In the genomic region with DNA sequence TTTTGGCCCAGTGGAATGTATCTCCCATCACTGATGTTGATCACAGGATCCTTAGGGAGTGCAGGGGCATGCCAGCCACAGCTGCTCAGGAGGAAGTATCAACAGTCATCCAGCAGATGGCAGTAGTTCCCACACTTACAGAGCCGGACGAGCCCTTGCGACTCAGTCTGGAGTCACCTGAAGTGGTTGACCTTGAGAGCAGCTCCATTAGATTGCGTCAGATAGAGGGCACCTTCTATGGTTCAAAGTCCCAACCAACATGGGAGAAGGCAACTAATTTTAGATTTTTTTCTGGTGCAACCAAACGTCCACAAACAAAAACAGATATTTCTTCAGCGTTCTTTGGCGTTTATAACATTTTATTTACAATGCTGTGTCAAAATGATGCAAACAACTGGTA, we compare ENCODE assay signal across 1 cellular context.
TF ChIP-seq lines count a peak whose summit lies in the region.

No MANE protein-coding gene starts in this region.

TF ChIP-seq in K562, 482 proteins besides CTCF, POLR2A, EP300 and RAD21 (continued from another document and continues in another):
- TF ChIP-seq FIP1L1 (IDR thresholded peaks at IDR 0.05; ENCODE audit: low read depth, low read length, poor library complexity, severe bottlenecking) (no peak), PCBP1 (IDR thresholded peaks at IDR 0.05; ENCODE audit: low read depth, low read length, poor library complexity, severe bottlenecking) (no peak), SIN3B (IDR thresholded peaks at IDR 0.05; ENCODE audit: low read depth) (no peak), SNIP1 (IDR thresholded peaks at IDR 0.05; ENCODE audit: low read depth) (no peak), ZNF79 (CRISPR knock-in tag; IDR thresholded peaks at IDR 0.05; ENCODE audit: low read depth) (no peak), MECOM (CRISPR knock-in tag; IDR thresholded peaks at IDR 0.05) (no peak), ELF1 (tag; IDR thresholded peaks at IDR 0.05) (no peak), ZNF274 (IDR thresholded peaks at IDR 0.05; ENCODE audit: borderline replicate concordance, low read depth, low read length) (no peak), CAMTA2 (CRISPR knock-in tag; conservative IDR thresholded peaks at IDR 0.05) (no peak), MAZ (CRISPR knock-in tag; conservative IDR thresholded peaks at IDR 0.05 in 1 of 2, IDR thresholded peaks at IDR 0.05 in 1 of 2) (0 out of 4 replicates have a peak, but pooled peaks of 1 of the 2 experiments have one; percentile 31), ZC3H11A (IDR thresholded peaks at IDR 0.05; ENCODE audit: low read depth, low read length) (no peak), NR2C1 (IDR thresholded peaks at IDR 0.05) (no peak), NR2C1 (tag; IDR thresholded peaks at IDR 0.05) (peak; percentile 31; the same call in 1 of the 2 replicates), SMC3 (conservative IDR thresholded peaks at IDR 0.05; ENCODE audit: insufficient read depth, low read depth, low read length) (peak; percentile 64), ZNF76 (CRISPR knock-in tag; IDR thresholded peaks at IDR 0.05; ENCODE audit: borderline replicate concordance) (no peak), ARID1B (IDR thresholded peaks at IDR 0.05) (peak; percentile 10; the same call in 1 of the 2 replicates), TRIM24 (IDR thresholded peaks at IDR 0.05) (peak; percentile 25 to 45; a peak in 2 of 4 replicates), SRF (CRISPR knock-in tag; IDR thresholded peaks at IDR 0.05) (no peak; a peak in 1 of 4 replicates), KLF10 (CRISPR knock-in tag; IDR thresholded peaks at IDR 0.05) (no peak), PHB (CRISPR knock-in tag; IDR thresholded peaks at IDR 0.05) (no peak), RCOR1 (IDR thresholded peaks at IDR 0.05; ENCODE audit: borderline replicate concordance in 1 of 2, low read depth in 2 of 2, low read length in 2 of 2) (peak in 1 of 2 experiments; percentile 72; a peak in 1 of 4 replicates), SAFB2 (IDR thresholded peaks at IDR 0.05; ENCODE audit: borderline replicate concordance, low read depth, low read length, severe bottlenecking) (no peak), SMAD4 (CRISPR knock-in tag; conservative IDR thresholded peaks at IDR 0.05) (no peak; the same call in 1 of the 2 replicates), CHCHD3 (CRISPR knock-in tag; IDR thresholded peaks at IDR 0.05) (no peak), CEBPG (CRISPR knock-in tag; IDR thresholded peaks at IDR 0.05) (peak; percentile 65), CEBPG (tag; conservative IDR thresholded peaks at IDR 0.05 in 1 of 2, IDR thresholded peaks at IDR 0.05 in 1 of 2) (peak; percentile 77 to 88), BRD9 (IDR thresholded peaks at IDR 0.05; ENCODE audit: low read depth, partially characterized antibody) (no peak), SMARCB1 (IDR thresholded peaks at IDR 0.05; ENCODE audit: insufficient read length, low read depth) (no peak), RB1 (IDR thresholded peaks at IDR 0.05; ENCODE audit: low read depth) (0 out of 2 replicates have a peak, but pooled peaks have one; percentile 35), RNF2 (IDR thresholded peaks at IDR 0.05) (no peak), SPI1 (IDR thresholded peaks at IDR 0.05; ENCODE audit: borderline replicate concordance, low read depth, low read length) (no peak), MAFG (tag; conservative IDR thresholded peaks at IDR 0.05) (no peak), PURB (CRISPR knock-in tag; IDR thresholded peaks at IDR 0.05; ENCODE audit: low read depth) (no peak), ZNF140 (CRISPR knock-in tag; IDR thresholded peaks at IDR 0.05) (no peak)
- TF ChIP-seq, protein P1, sequence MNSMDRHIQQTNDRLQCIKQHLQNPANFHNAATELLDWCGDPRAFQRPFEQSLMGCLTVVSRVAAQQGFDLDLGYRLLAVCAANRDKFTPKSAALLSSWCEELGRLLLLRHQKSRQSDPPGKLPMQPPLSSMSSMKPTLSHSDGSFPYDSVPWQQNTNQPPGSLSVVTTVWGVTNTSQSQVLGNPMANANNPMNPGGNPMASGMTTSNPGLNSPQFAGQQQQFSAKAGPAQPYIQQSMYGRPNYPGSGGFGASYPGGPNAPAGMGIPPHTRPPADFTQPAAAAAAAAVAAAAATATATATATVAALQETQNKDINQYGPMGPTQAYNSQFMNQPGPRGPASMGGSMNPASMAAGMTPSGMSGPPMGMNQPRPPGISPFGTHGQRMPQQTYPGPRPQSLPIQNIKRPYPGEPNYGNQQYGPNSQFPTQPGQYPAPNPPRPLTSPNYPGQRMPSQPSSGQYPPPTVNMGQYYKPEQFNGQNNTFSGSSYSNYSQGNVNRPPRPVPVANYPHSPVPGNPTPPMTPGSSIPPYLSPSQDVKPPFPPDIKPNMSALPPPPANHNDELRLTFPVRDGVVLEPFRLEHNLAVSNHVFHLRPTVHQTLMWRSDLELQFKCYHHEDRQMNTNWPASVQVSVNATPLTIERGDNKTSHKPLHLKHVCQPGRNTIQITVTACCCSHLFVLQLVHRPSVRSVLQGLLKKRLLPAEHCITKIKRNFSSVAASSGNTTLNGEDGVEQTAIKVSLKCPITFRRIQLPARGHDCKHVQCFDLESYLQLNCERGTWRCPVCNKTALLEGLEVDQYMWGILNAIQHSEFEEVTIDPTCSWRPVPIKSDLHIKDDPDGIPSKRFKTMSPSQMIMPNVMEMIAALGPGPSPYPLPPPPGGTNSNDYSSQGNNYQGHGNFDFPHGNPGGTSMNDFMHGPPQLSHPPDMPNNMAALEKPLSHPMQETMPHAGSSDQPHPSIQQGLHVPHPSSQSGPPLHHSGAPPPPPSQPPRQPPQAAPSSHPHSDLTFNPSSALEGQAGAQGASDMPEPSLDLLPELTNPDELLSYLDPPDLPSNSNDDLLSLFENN (IDR thresholded peaks at IDR 0.05; ENCODE audit: low read depth in 2 of 2, low read length in 2 of 2), result no peak
- TF ChIP-seq, protein P2, sequence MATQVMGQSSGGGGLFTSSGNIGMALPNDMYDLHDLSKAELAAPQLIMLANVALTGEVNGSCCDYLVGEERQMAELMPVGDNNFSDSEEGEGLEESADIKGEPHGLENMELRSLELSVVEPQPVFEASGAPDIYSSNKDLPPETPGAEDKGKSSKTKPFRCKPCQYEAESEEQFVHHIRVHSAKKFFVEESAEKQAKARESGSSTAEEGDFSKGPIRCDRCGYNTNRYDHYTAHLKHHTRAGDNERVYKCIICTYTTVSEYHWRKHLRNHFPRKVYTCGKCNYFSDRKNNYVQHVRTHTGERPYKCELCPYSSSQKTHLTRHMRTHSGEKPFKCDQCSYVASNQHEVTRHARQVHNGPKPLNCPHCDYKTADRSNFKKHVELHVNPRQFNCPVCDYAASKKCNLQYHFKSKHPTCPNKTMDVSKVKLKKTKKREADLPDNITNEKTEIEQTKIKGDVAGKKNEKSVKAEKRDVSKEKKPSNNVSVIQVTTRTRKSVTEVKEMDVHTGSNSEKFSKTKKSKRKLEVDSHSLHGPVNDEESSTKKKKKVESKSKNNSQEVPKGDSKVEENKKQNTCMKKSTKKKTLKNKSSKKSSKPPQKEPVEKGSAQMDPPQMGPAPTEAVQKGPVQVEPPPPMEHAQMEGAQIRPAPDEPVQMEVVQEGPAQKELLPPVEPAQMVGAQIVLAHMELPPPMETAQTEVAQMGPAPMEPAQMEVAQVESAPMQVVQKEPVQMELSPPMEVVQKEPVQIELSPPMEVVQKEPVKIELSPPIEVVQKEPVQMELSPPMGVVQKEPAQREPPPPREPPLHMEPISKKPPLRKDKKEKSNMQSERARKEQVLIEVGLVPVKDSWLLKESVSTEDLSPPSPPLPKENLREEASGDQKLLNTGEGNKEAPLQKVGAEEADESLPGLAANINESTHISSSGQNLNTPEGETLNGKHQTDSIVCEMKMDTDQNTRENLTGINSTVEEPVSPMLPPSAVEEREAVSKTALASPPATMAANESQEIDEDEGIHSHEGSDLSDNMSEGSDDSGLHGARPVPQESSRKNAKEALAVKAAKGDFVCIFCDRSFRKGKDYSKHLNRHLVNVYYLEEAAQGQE (CRISPR knock-in tag; IDR thresholded peaks at IDR 0.05; ENCODE audit: low read depth), result no peak
- TF ChIP-seq, protein P3, sequence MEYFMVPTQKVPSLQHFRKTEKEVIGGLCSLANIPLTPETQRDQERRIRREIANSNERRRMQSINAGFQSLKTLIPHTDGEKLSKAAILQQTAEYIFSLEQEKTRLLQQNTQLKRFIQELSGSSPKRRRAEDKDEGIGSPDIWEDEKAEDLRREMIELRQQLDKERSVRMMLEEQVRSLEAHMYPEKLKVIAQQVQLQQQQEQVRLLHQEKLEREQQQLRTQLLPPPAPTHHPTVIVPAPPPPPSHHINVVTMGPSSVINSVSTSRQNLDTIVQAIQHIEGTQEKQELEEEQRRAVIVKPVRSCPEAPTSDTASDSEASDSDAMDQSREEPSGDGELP (CRISPR knock-in tag; IDR thresholded peaks at IDR 0.05; ENCODE audit: borderline replicate concordance), result peak; percentile 43; the same call in 1 of the 2 replicates
- TF ChIP-seq, protein P4, sequence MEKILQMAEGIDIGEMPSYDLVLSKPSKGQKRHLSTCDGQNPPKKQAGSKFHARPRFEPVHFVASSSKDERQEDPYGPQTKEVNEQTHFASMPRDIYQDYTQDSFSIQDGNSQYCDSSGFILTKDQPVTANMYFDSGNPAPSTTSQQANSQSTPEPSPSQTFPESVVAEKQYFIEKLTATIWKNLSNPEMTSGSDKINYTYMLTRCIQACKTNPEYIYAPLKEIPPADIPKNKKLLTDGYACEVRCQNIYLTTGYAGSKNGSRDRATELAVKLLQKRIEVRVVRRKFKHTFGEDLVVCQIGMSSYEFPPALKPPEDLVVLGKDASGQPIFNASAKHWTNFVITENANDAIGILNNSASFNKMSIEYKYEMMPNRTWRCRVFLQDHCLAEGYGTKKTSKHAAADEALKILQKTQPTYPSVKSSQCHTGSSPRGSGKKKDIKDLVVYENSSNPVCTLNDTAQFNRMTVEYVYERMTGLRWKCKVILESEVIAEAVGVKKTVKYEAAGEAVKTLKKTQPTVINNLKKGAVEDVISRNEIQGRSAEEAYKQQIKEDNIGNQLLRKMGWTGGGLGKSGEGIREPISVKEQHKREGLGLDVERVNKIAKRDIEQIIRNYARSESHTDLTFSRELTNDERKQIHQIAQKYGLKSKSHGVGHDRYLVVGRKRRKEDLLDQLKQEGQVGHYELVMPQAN (IDR thresholded peaks at IDR 0.05; ENCODE audit: borderline replicate concordance), result no peak
- TF ChIP-seq, protein P5, sequence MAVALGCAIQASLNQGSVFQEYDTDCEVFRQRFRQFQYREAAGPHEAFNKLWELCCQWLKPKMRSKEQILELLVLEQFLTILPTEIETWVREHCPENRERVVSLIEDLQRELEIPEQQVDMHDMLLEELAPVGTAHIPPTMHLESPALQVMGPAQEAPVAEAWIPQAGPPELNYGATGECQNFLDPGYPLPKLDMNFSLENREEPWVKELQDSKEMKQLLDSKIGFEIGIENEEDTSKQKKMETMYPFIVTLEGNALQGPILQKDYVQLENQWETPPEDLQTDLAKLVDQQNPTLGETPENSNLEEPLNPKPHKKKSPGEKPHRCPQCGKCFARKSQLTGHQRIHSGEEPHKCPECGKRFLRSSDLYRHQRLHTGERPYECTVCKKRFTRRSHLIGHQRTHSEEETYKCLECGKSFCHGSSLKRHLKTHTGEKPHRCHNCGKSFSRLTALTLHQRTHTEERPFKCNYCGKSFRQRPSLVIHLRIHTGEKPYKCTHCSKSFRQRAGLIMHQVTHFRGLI (CRISPR knock-in tag; IDR thresholded peaks at IDR 0.05), result no peak
- TF ChIP-seq, protein P6, sequence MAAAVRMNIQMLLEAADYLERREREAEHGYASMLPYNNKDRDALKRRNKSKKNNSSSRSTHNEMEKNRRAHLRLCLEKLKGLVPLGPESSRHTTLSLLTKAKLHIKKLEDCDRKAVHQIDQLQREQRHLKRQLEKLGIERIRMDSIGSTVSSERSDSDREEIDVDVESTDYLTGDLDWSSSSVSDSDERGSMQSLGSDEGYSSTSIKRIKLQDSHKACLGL (CRISPR knock-in tag; IDR thresholded peaks at IDR 0.05; ENCODE audit: borderline replicate concordance, poor library complexity, severe bottlenecking), result no peak
- TF ChIP-seq, protein P7, sequence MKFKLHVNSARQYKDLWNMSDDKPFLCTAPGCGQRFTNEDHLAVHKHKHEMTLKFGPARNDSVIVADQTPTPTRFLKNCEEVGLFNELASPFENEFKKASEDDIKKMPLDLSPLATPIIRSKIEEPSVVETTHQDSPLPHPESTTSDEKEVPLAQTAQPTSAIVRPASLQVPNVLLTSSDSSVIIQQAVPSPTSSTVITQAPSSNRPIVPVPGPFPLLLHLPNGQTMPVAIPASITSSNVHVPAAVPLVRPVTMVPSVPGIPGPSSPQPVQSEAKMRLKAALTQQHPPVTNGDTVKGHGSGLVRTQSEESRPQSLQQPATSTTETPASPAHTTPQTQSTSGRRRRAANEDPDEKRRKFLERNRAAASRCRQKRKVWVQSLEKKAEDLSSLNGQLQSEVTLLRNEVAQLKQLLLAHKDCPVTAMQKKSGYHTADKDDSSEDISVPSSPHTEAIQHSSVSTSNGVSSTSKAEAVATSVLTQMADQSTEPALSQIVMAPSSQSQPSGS (CRISPR knock-in tag; IDR thresholded peaks at IDR 0.05), result no peak
- TF ChIP-seq, protein P8, sequence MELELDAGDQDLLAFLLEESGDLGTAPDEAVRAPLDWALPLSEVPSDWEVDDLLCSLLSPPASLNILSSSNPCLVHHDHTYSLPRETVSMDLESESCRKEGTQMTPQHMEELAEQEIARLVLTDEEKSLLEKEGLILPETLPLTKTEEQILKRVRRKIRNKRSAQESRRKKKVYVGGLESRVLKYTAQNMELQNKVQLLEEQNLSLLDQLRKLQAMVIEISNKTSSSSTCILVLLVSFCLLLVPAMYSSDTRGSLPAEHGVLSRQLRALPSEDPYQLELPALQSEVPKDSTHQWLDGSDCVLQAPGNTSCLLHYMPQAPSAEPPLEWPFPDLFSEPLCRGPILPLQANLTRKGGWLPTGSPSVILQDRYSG (tag; conservative IDR thresholded peaks at IDR 0.05; ENCODE audit: low read depth), result no peak
- TF ChIP-seq, protein P9, sequence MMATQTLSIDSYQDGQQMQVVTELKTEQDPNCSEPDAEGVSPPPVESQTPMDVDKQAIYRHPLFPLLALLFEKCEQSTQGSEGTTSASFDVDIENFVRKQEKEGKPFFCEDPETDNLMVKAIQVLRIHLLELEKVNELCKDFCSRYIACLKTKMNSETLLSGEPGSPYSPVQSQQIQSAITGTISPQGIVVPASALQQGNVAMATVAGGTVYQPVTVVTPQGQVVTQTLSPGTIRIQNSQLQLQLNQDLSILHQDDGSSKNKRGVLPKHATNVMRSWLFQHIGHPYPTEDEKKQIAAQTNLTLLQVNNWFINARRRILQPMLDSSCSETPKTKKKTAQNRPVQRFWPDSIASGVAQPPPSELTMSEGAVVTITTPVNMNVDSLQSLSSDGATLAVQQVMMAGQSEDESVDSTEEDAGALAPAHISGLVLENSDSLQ (IDR thresholded peaks at IDR 0.05), result no peak
